1 cellular context compared by ENCODE assay signal in the genomic region with DNA sequence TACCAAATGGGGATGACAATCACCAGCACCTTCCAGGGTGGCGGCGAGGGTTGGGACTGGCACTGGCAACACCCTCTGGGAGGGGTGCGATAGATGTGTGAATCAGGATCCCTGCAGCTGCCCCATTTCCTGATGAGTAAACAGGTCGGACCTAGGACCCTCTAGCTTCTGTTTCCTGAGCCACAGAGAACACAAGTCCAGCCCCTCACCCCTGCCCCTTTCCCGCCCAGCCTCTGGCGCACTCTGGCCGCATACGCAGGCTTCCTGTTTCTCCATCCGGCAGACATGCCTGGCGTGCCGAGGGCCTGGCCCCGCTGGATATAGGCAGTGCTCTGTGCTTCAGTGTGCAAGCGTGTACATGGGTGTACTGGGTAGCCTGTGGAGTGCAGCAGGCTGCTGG.
TF ChIP-seq lines count a peak whose summit lies in the region.

No MANE protein-coding gene starts in this region.

TF ChIP-seq in SK-N-SH, 30 proteins besides CTCF, POLR2A, EP300 and RAD21:
- no peak for TF ChIP-seq RCOR1 (IDR thresholded peaks at IDR 0.05; ENCODE audit: low read length)
- no peak for TF ChIP-seq TAF1 (IDR thresholded peaks at IDR 0.05; ENCODE audit: borderline replicate concordance, low read depth, low read length)
- no peak for TF ChIP-seq NRF1 (IDR thresholded peaks at IDR 0.05; ENCODE audit: low read depth, low read length)
- TF ChIP-seq MXI1 (IDR thresholded peaks at IDR 0.05; ENCODE audit: low read depth, low read length): no peak
- TF ChIP-seq, protein P1, sequence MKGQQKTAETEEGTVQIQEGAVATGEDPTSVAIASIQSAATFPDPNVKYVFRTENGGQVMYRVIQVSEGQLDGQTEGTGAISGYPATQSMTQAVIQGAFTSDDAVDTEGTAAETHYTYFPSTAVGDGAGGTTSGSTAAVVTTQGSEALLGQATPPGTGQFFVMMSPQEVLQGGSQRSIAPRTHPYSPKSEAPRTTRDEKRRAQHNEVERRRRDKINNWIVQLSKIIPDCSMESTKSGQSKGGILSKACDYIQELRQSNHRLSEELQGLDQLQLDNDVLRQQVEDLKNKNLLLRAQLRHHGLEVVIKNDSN (IDR thresholded peaks at IDR 0.05; ENCODE audit: borderline replicate concordance, low read depth): no peak
- no peak for TF ChIP-seq GATA2 (CRISPR knock-in tag; IDR thresholded peaks at IDR 0.05)
- TF ChIP-seq, protein P2, sequence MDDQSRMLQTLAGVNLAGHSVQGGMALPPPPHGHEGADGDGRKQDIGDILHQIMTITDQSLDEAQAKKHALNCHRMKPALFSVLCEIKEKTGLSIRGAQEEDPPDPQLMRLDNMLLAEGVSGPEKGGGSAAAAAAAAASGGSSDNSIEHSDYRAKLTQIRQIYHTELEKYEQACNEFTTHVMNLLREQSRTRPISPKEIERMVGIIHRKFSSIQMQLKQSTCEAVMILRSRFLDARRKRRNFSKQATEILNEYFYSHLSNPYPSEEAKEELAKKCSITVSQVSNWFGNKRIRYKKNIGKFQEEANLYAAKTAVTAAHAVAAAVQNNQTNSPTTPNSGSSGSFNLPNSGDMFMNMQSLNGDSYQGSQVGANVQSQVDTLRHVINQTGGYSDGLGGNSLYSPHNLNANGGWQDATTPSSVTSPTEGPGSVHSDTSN (IDR thresholded peaks at IDR 0.05): no peak
- no peak for TF ChIP-seq GABPA (IDR thresholded peaks at IDR 0.05; ENCODE audit: low read depth)
- TF ChIP-seq, protein P3, sequence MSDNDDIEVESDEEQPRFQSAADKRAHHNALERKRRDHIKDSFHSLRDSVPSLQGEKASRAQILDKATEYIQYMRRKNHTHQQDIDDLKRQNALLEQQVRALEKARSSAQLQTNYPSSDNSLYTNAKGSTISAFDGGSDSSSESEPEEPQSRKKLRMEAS (IDR thresholded peaks at IDR 0.05; ENCODE audit: low read depth): no peak
- no peak for TF ChIP-seq FOXJ3 (CRISPR knock-in tag; IDR thresholded peaks at IDR 0.05)
- no peak for TF ChIP-seq POLR2AphosphoS5 (IDR thresholded peaks at IDR 0.05; ENCODE audit: low read depth, low read length)
- TF ChIP-seq, protein P4, sequence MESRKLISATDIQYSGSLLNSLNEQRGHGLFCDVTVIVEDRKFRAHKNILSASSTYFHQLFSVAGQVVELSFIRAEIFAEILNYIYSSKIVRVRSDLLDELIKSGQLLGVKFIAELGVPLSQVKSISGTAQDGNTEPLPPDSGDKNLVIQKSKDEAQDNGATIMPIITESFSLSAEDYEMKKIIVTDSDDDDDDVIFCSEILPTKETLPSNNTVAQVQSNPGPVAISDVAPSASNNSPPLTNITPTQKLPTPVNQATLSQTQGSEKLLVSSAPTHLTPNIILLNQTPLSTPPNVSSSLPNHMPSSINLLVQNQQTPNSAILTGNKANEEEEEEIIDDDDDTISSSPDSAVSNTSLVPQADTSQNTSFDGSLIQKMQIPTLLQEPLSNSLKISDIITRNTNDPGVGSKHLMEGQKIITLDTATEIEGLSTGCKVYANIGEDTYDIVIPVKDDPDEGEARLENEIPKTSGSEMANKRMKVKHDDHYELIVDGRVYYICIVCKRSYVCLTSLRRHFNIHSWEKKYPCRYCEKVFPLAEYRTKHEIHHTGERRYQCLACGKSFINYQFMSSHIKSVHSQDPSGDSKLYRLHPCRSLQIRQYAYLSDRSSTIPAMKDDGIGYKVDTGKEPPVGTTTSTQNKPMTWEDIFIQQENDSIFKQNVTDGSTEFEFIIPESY (IDR thresholded peaks at IDR 0.05; ENCODE audit: borderline replicate concordance, low read depth): no peak
- no peak for TF ChIP-seq RXRA (IDR thresholded peaks at IDR 0.05; ENCODE audit: borderline replicate concordance, low read depth)
- no peak for TF ChIP-seq JUND (IDR thresholded peaks at IDR 0.05)
TF ChIP-seq in SK-N-SH: peak in this region for 0.
